ENCODE assay signal across 22 cellular contexts in genomic region chr12:130142736-130143135, GRCh38. TPM values are rescaled to one million over a fixed set of nuclear protein-coding genes. Genes with fewer than 3 reads are reported as not detected.
A peak's percentile ranks its signal among the peaks of the same experiment; 100 is the strongest.
DNase-seq lines count a peak whose midpoint lies in the region; ATAC-seq and TF ChIP-seq lines count a peak whose summit lies in the region.
"Had no signal": no experiment of that assay in that cellular context is flagged by ENCODE, and none has a peak within 500 bp of the region (broad histone marks: within the 10 kb centered on the region; RNA-seq: fewer than 3 reads in every experiment).

No MANE protein-coding gene starts in this region.

- TF ChIP-seq POLR2A in suprapubic skin (IDR thresholded peaks at IDR 0.05): no peak

- H3K4me1 ChIP-seq in endodermal cell (ENCODE audit: control insufficient read depth, insufficient read depth, low read length) (no peaks in the 10 kb centered on the region), suprapubic skin (peaks cover 13% of the 10 kb centered on the region)
- H3K4me1 ChIP-seq: SJSA1 had no signal

- H3K9me3 ChIP-seq in endodermal cell (ENCODE audit: control insufficient read depth, low read length) (no peaks in the 10 kb centered on the region), suprapubic skin (no peaks in the 10 kb centered on the region)
- H3K9me3 ChIP-seq: SJSA1 had no signal

- TF ChIP-seq CTCF in natural killer cell (IDR thresholded peaks at IDR 0.05): no peak
- TF ChIP-seq CTCF in endodermal cell (conservative IDR thresholded peaks at IDR 0.05): no peak
- no peak for TF ChIP-seq CTCF in suprapubic skin (IDR thresholded peaks at IDR 0.05)

- H3K36me3 Mint-ChIP-seq in natural killer cell treated with Interleukin-12 subunit alpha and Interleukin-12 subunit beta and Interleukin-15 and Interleukin-18, amount 100 ng/mL, for 72 hours: no peaks in the 10 kb centered on the region
- H3K36me3 Mint-ChIP-seq in natural killer cell (no peaks in the 10 kb centered on the region), endodermal cell (ENCODE audit: low read depth) (no peaks in the 10 kb centered on the region)

- peaks cover 94% of the 10 kb centered on the region for H3K27me3 ChIP-seq in endodermal cell (ENCODE audit: control insufficient read depth, insufficient read depth, low read length, poor library complexity, severe bottlenecking)
- peaks cover 3% of the 10 kb centered on the region for H3K27me3 ChIP-seq in suprapubic skin
- H3K27me3 ChIP-seq: SJSA1 had no signal

- peaks cover 0 to 5% of the 10 kb centered on the region in 2 donors for H3K27me3 Mint-ChIP-seq in natural killer cell treated with Interleukin-12 subunit alpha and Interleukin-12 subunit beta and Interleukin-15 and Interleukin-18, amount 100 ng/mL, for 72 hours
- H3K27me3 Mint-ChIP-seq in natural killer cell (ENCODE audit: low read depth in 2 of 2) (peaks cover 0 to 5% of the 10 kb centered on the region in 2 donors), endodermal cell (ENCODE audit: insufficient read depth) (peaks cover 97% of the 10 kb centered on the region)

- H3K4me1 Mint-ChIP-seq in natural killer cell treated with Interleukin-12 subunit alpha and Interleukin-12 subunit beta and Interleukin-15 and Interleukin-18, amount 100 ng/mL, for 72 hours (ENCODE audit: low read depth in 2 of 2): no peaks in the 10 kb centered on the region
- no peaks in the 10 kb centered on the region for H3K4me1 Mint-ChIP-seq in natural killer cell
- peaks cover 3% of the 10 kb centered on the region for H3K4me1 Mint-ChIP-seq in endodermal cell

- DNase-seq in natural killer cell treated with Interleukin-12 subunit alpha and Interleukin-12 subunit beta and Interleukin-15 and Interleukin-18, amount 100 ng/mL, for 72 hours (ENCODE audit: low spot score): peak; percentile 28
- DNase-seq in natural killer cell (no peak), endodermal cell (peak; percentile 60), islet precursor cell (peak; percentile 96), suprapubic skin (ENCODE audit: low spot score in 2 of 2) (no peak), foreskin melanocyte (no peak), CD1c-positive myeloid dendritic cell (ENCODE audit: extremely low spot score) (no peak)
- DNase-seq in activated CD4-positive, alpha-beta T cell treated with anti-CD3 and anti-CD28 coated beads, Interleukin-2, amount 50 U/mL, for 48 hours: no peak
- DNase-seq: AML-193; C1 segment of cervical spinal cord; Karpas-422; NCI-H1092 treated with DMSO at 0.1 percent for 48 hours; NCI-H146; NCI-H2029; NCI-H345; NCI-H524; NCI-H774; NK-92 treated with Interleukin-12 subunit alpha and Interleukin-12 subunit beta, amount 100 ng/mL, for 24 hours had no signal

- H3K4me3 ChIP-seq in endodermal cell (ENCODE audit: low read length) (no peak overlapping the region), suprapubic skin (no peak overlapping the region)
- H3K4me3 ChIP-seq: SJSA1 had no signal

- H3K36me3 ChIP-seq in endodermal cell (ENCODE audit: control insufficient read depth, insufficient read depth, low read length): no peaks in the 10 kb centered on the region
- no peaks in the 10 kb centered on the region for H3K36me3 ChIP-seq in suprapubic skin
- H3K36me3 ChIP-seq: SJSA1 had no signal

- ATAC-seq in natural killer cell treated with Interleukin-12 subunit alpha and Interleukin-12 subunit beta and Interleukin-15 and Interleukin-18, amount 100 ng/mL, for 72 hours: no peak
- no peak for ATAC-seq in natural killer cell
- ATAC-seq: Panc1 had no signal

- H3K4me3 Mint-ChIP-seq in natural killer cell treated with Interleukin-12 subunit alpha and Interleukin-12 subunit beta and Interleukin-15 and Interleukin-18, amount 100 ng/mL, for 72 hours: no peak overlapping the region
- H3K4me3 Mint-ChIP-seq in natural killer cell: no peak overlapping the region
- no peak overlapping the region for H3K4me3 Mint-ChIP-seq in endodermal cell

- H3K9ac ChIP-seq in endodermal cell (ENCODE audit: extremely low read depth, low read length, poor library complexity, severe bottlenecking): no peak overlapping the region

- H3K27ac Mint-ChIP-seq in natural killer cell treated with Interleukin-12 subunit alpha and Interleukin-12 subunit beta and Interleukin-15 and Interleukin-18, amount 100 ng/mL, for 72 hours: no peak overlapping the region
- no peak overlapping the region for H3K27ac Mint-ChIP-seq in natural killer cell
- H3K27ac Mint-ChIP-seq in endodermal cell: no peak overlapping the region

- 88 to 90% methylated on average over 14 of the region's 14 CpGs for WGBS in endodermal cell (ENCODE audit: insufficient coverage in 1 of 2, insufficient read length in 1 of 2), 2 experiments
- WGBS in suprapubic skin: 68% methylated on average over 11 of the region's 14 CpGs

- H3K27ac ChIP-seq in endodermal cell (ENCODE audit: low read depth, low read length): no peak overlapping the region
- peak overlapping the region; percentile 17 for H3K27ac ChIP-seq in suprapubic skin
- H3K27ac ChIP-seq: SJSA1 had no signal

- no peak for TF ChIP-seq EP300 in suprapubic skin (IDR thresholded peaks at IDR 0.05)

- intact Hi-C loops in natural killer cell (cut with micrococcal nuclease): no loop called here

- no peaks in the 10 kb centered on the region for H3K9me3 Mint-ChIP-seq in natural killer cell treated with Interleukin-12 subunit alpha and Interleukin-12 subunit beta and Interleukin-15 and Interleukin-18, amount 100 ng/mL, for 72 hours
- H3K9me3 Mint-ChIP-seq in natural killer cell: no peaks in the 10 kb centered on the region
- H3K9me3 Mint-ChIP-seq in endodermal cell: no peaks in the 10 kb centered on the region

RNA-seq across cellular contexts. Expression of gene FZD10, which starts 19.5 kb away (rescaled TPM):
- not detected for total RNA-seq in natural killer cell treated with Interleukin-12 subunit alpha and Interleukin-12 subunit beta and Interleukin-15 and Interleukin-18, amount 100 ng/mL, for 72 hours
- total RNA-seq in natural killer cell (not detected), endodermal cell (under 1 TPM in 1 of 2 donors, not detected in 1; 0.18 TPM), suprapubic skin (10 to 100 TPM; 11.7 to 20.7 (median 15.5) TPM)
- polyA plus RNA-seq in endodermal cell (2013, experiment 1 of 2): 80.9 TPM
- 59.6 TPM for polyA plus RNA-seq in endodermal cell (2013, experiment 2 of 2)
- total RNA-seq: A172, SJSA1 had no signal
- polyA plus RNA-seq: AG04450 had no signal

Comparison
In these comparisons a context has a peak if more than half of its experiments do, and no peak if none do; other contexts are left out.
1. DNase-seq: peak in natural killer cell treated with Interleukin-12 subunit alpha and Interleukin-12 subunit beta and Interleukin-15 and Interleukin-18, amount 100 ng/mL, for 72 hours (single experiment), endodermal cell (single experiment) and islet precursor cell (single experiment); none in natural killer cell (single experiment), suprapubic skin (0 of 2), foreskin melanocyte (single experiment), CD1c-positive myeloid dendritic cell (single experiment) and activated CD4-positive, alpha-beta T cell treated with anti-CD3 and anti-CD28 coated beads, Interleukin-2, amount 50 U/mL, for 48 hours (0 of 2).
2. RNA of gene FZD10, which starts 19.5 kb away (total RNA-seq): 11.7 to 20.7 TPM in suprapubic skin; 0.18 TPM in endodermal cell, not detected in natural killer cell treated with Interleukin-12 subunit alpha and Interleukin-12 subunit beta and Interleukin-15 and Interleukin-18, amount 100 ng/mL, for 72 hours and not detected in natural killer cell; every median in the first group is over 10 times any median in the second.